16 cellular contexts compared by ENCODE assay signal in the genomic region with DNA sequence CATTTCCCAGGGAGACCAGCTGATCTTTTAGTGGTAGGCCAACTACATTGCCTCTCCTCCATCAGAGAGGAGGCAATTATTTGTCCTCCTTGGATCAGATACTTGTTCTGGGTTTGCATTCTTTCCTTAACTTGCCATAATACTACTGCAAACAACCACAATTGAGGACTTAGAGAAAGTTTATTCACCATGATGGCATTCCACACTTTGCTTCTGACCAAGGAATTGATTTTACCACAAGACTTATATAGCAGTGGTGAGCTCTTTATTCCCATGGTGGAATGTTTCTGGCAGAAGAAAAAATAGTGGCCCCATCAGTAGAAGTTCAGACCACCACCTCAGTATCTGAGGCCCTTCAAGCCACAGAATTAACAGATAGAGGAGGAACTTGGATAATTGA.
A peak's percentile ranks its signal among the peaks of the same experiment; 100 is the strongest.
DNase-seq lines count a peak whose midpoint lies in the region; ATAC-seq and TF ChIP-seq lines count a peak whose summit lies in the region.
"Had no signal": no experiment of that assay in that cellular context is flagged by ENCODE, and none has a peak within 500 bp of the region (broad histone marks: within the 10 kb centered on the region; RNA-seq: fewer than 3 reads in every experiment).

No MANE protein-coding gene starts in this region.

- peak; percentile 25 for DNase-seq in EH (ENCODE audit: low read depth)
- DNase-seq in astrocyte of the cerebellum (ENCODE audit: low read depth) = peak; percentile 24
- DNase-seq in myocyte (ENCODE audit: low read depth) = peak; percentile 15
- DNase-seq in DMS153 treated with DMSO at 0.1 percent for 48 hours (lab: John Stamatoyannopoulos, UW; ENCODE audit: unreplicated experiment) = no peak
- no peak for DNase-seq in stimulated activated CD8-positive, alpha-beta memory T cell treated with anti-CD3 and anti-CD28 coated beads, Interleukin-4, amount 100 ng/mL, for 48 hours
- no peak for DNase-seq in activated naive CD4-positive, alpha-beta T cell treated with Interleukin-2 at 50 U/mL for 16 hours
- DNase-seq: AML-193; Caco-2; CD4-positive, alpha-beta T cell; DMS79; GF-D8; GOT3; H7; HFFc6 had no signal

- no peak for TF ChIP-seq CTCF in astrocyte of the cerebellum (IDR thresholded peaks at IDR 0.05; ENCODE audit: low read depth, low read length, missing control alignments)

- no peak for ATAC-seq in GM19397 (IDR thresholded peaks at IDR 0.05; ENCODE audit: unreplicated experiment)
- ATAC-seq: HCT116 had no signal

- H3K4me3 ChIP-seq in astrocyte of the cerebellum (ENCODE audit: low read depth, low read length) = no peak overlapping the region

- in situ Hi-C loops in astrocyte of the cerebellum (cut with HindIII; ENCODE audit: low sequenced_read_pairs) = no loop called here

Comparison
In these comparisons a context has a peak if more than half of its experiments do, and no peak if none do; other contexts are left out.
1. DNase-seq: peak in EH (single experiment), astrocyte of the cerebellum (single experiment) and myocyte (single experiment); none in DMS153 treated with DMSO at 0.1 percent for 48 hours (single experiment), stimulated activated CD8-positive, alpha-beta memory T cell treated with anti-CD3 and anti-CD28 coated beads, Interleukin-4, amount 100 ng/mL, for 48 hours (single experiment) and activated naive CD4-positive, alpha-beta T cell treated with Interleukin-2 at 50 U/mL for 16 hours (single experiment).